ENCODE assay signal across 28 cellular contexts in genomic region chr5:63220244-63220643, GRCh38.
"Had no signal": no experiment of that assay in that cellular context is flagged by ENCODE, and none has a peak within 500 bp of the region (broad histone marks: within the 10 kb centered on the region; RNA-seq: fewer than 3 reads in every experiment).

No MANE protein-coding gene starts in this region.

- H3K36me3 ChIP-seq: neural progenitor cell, ovary, right lobe of liver, sigmoid colon, stomach, thoracic aorta, thyroid gland, tibial nerve, upper lobe of left lung, uterus had no signal

- H3K27me3 ChIP-seq: neural progenitor cell, ovary, right lobe of liver, sigmoid colon, stomach, thyroid gland, tibial nerve, upper lobe of left lung, uterus had no signal

- H3K4me3 Mint-ChIP-seq: natural killer cell; nephron; neural progenitor cell; stimulated activated effector memory CD8-positive, alpha-beta T cell treated with anti-CD3 and anti-CD28 coated beads, Interleukin-12 subunit alpha, Interleukin-12 subunit beta, amount 100 ng/mL, for 72 hours; stimulated activated naive B cell treated with anti-CD40 and anti-IgM and Interleukin-4, amounts not matched to agents 10 μg/mL and 1 μg/mL and 100 μg/mL, for 72 hours; stimulated activated naive CD8-positive, alpha-beta T cell treated with anti-CD3 and anti-CD28 coated beads, Interleukin-15, Interleukin-2, amounts not matched to agents 100 ng/mL and 50 ng/mL, for 24 hours had no signal

- H3K9ac ChIP-seq: neural progenitor cell, parathyroid adenoma had no signal

- DNase-seq: natural killer cell; occipital lobe; ovary; posterior cingulate gyrus; psoas muscle; right cardiac atrium; right lobe of liver; sigmoid colon; small intestine; stimulated activated CD4-positive, alpha-beta T cell treated with anti-CD3 and anti-CD28 coated beads, Interleukin-15, amount 100 ng/mL, for 24 hours; stimulated activated CD4-positive, alpha-beta T cell treated with anti-CD3 and anti-CD28 coated beads, Interleukin-2, amount 100 ng/mL, for 24 hours; stimulated activated CD4-positive, alpha-beta T cell treated with anti-CD3 and anti-CD28 coated beads, Interleukin-2, amount 100 ng/mL, for 48 hours; stimulated activated CD4-positive, alpha-beta T cell treated with anti-CD3 and anti-CD28 coated beads, Interleukin-4, amount 100 ng/mL, for 24 hours; stimulated activated naive B cell treated with anti-CD40 and anti-IgM and Interleukin-4, amounts not matched to agents 10 μg/mL and 1 μg/mL and 100 μg/mL, for 72 hours; stimulated activated naive CD4-positive, alpha-beta T cell treated with Interleukin-2 at 50 U/mL for 16 hours; stomach; thyroid gland; trophoblast cell; upper lobe of left lung; uterus had no signal

- H3K79me2 ChIP-seq: parathyroid adenoma had no signal

- H3K4me3 ChIP-seq: neural progenitor cell, ovary, psoas muscle, right lobe of liver, sigmoid colon, stomach, thoracic aorta, thyroid gland, tibial nerve, upper lobe of left lung, uterus had no signal

- H3K27ac Mint-ChIP-seq: natural killer cell; nephron; neural progenitor cell; progenitor cell of endocrine pancreas; stimulated activated effector memory CD8-positive, alpha-beta T cell treated with anti-CD3 and anti-CD28 coated beads, Interleukin-12 subunit alpha, Interleukin-12 subunit beta, amount 100 ng/mL, for 72 hours; stimulated activated naive B cell treated with anti-CD40 and anti-IgM and Interleukin-4, amounts not matched to agents 10 μg/mL and 1 μg/mL and 100 μg/mL, for 72 hours; stimulated activated naive CD8-positive, alpha-beta T cell treated with anti-CD3 and anti-CD28 coated beads, Interleukin-15, Interleukin-2, amounts not matched to agents 100 ng/mL and 50 ng/mL, for 24 hours had no signal

- H3K36me3 Mint-ChIP-seq: natural killer cell; neural progenitor cell; stimulated activated effector memory CD8-positive, alpha-beta T cell treated with anti-CD3 and anti-CD28 coated beads, Interleukin-12 subunit alpha, Interleukin-12 subunit beta, amount 100 ng/mL, for 72 hours; stimulated activated naive B cell treated with anti-CD40 and anti-IgM and Interleukin-4, amounts not matched to agents 10 μg/mL and 1 μg/mL and 100 μg/mL, for 72 hours had no signal

- H3K27me3 Mint-ChIP-seq: progenitor cell of endocrine pancreas; stimulated activated naive B cell treated with anti-CD40 and anti-IgM and Interleukin-4, amounts not matched to agents 10 μg/mL and 1 μg/mL and 100 μg/mL, for 72 hours; stimulated activated naive CD8-positive, alpha-beta T cell treated with anti-CD3 and anti-CD28 coated beads, Interleukin-15, Interleukin-2, amounts not matched to agents 100 ng/mL and 50 ng/mL, for 24 hours had no signal

- ATAC-seq: natural killer cell; psoas muscle; right cardiac atrium; right lobe of liver; stimulated activated effector memory CD8-positive, alpha-beta T cell treated with anti-CD3 and anti-CD28 coated beads, Interleukin-12 subunit alpha, Interleukin-12 subunit beta, amount 100 ng/mL, for 72 hours; stimulated activated naive B cell treated with anti-CD40 and anti-IgM and Interleukin-4, amounts not matched to agents 10 μg/mL and 1 μg/mL and 100 μg/mL, for 72 hours had no signal

- H3K4me1 ChIP-seq: parathyroid adenoma, psoas muscle, sigmoid colon, stomach, thyroid gland, tibial nerve, upper lobe of left lung, uterus had no signal

- H3K4me1 Mint-ChIP-seq: natural killer cell; neural progenitor cell; stimulated activated effector memory CD8-positive, alpha-beta T cell treated with anti-CD3 and anti-CD28 coated beads, Interleukin-12 subunit alpha, Interleukin-12 subunit beta, amount 100 ng/mL, for 72 hours; stimulated activated naive B cell treated with anti-CD40 and anti-IgM and Interleukin-4, amounts not matched to agents 10 μg/mL and 1 μg/mL and 100 μg/mL, for 72 hours had no signal

- H3K9me3 ChIP-seq: ovary, psoas muscle, right lobe of liver, sigmoid colon, stomach, thoracic aorta, thyroid gland, tibial nerve, upper lobe of left lung, uterus had no signal

- H3K4me2 ChIP-seq: neural progenitor cell had no signal

- H3K9me3 Mint-ChIP-seq: nephron; neural progenitor cell; stimulated activated naive B cell treated with anti-CD40 and anti-IgM and Interleukin-4, amounts not matched to agents 10 μg/mL and 1 μg/mL and 100 μg/mL, for 72 hours had no signal

- H3K27ac ChIP-seq: neural progenitor cell, ovary, parathyroid adenoma, psoas muscle, right lobe of liver, sigmoid colon, stomach, thoracic aorta, thyroid gland, tibial nerve, upper lobe of left lung, uterus had no signal
